Comparison of ENCODE assay signal across 29 cellular contexts in the genomic region with DNA sequence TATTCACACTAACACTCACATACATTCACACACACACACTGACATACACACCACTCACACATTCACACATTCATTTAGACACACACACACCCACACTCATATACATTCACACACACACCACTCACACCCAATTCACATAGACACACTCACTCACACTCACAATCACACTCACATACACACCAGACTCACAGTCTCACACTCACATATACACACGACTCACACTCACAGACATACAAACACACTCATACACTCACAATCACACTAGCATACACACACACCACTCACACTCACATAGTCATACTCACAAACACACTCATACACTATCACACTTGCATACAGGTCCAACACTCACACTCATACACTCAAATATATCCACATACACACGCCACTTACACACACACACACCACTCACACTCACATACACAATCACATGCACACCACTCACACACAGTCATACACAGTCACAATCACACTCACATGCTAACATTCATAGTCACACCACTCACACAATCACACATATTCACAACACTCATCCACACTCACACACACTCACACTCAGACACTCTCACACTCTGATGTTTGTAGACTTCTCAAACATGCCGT.
"Had no signal": no experiment of that assay in that cellular context is flagged by ENCODE, and none has a peak within 500 bp of the region (broad histone marks: within the 10 kb centered on the region; RNA-seq: fewer than 3 reads in every experiment).

No MANE protein-coding gene starts in this region.

- H3K27ac Mint-ChIP-seq: activated CD4-positive, alpha-beta memory T cell treated with anti-CD3 and anti-CD28 coated beads for 36 hours; activated CD4-positive, alpha-beta T cell treated with anti-CD3 and anti-CD28 coated beads for 36 hours; activated CD4-positive, alpha-beta T cell treated with anti-CD3 and anti-CD28 coated beads, Interleukin-2, amount 10 ng/mL, durations not matched to agents 24 days and 14 days; activated naive CD4-positive, alpha-beta T cell treated with anti-CD3 and anti-CD28 coated beads, Interleukin-2, amount 10 ng/mL, durations not matched to agents 7 days and 5 days; activated naive CD4-positive, alpha-beta T cell treated with anti-CD3 and anti-CD28 coated beads, Interleukin-2, amount 50 U/mL, for 72 hours; activated naive CD8-positive, alpha-beta T cell treated with anti-CD3 and anti-CD28 coated beads, Interleukin-2, amount 10 ng/mL, durations not matched to agents 7 days and 5 days; activated T-cell treated with anti-CD3 and anti-CD28 coated beads, Interleukin-2, amount 50 U/mL, for 24 hours; activated T-cell treated with anti-CD3 and anti-CD28 coated beads, Interleukin-2, amount 50 U/mL, for 72 hours; brain; dendritic cell treated with granulocyte-macrophage colony-stimulating factor and Interleukin-4, amounts not matched to agents 40 ng/mL and 50 ng/mL, for 4 days; endodermal cell had no signal

- H3K9me3 Mint-ChIP-seq: activated CD4-positive, alpha-beta memory T cell treated with anti-CD3 and anti-CD28 coated beads for 36 hours; activated CD4-positive, alpha-beta T cell treated with anti-CD3 and anti-CD28 coated beads, Interleukin-2, amount 10 ng/mL, durations not matched to agents 24 days and 14 days; activated naive CD4-positive, alpha-beta T cell treated with anti-CD3 and anti-CD28 coated beads, Interleukin-2, amount 10 ng/mL, durations not matched to agents 7 days and 5 days; activated naive CD4-positive, alpha-beta T cell treated with anti-CD3 and anti-CD28 coated beads, Interleukin-2, amount 50 U/mL, for 72 hours; activated naive CD8-positive, alpha-beta T cell treated with anti-CD3 and anti-CD28 coated beads, Interleukin-2, amount 10 ng/mL, durations not matched to agents 7 days and 5 days; activated T-cell treated with anti-CD3 and anti-CD28 coated beads, Interleukin-2, amount 50 U/mL, for 24 hours; activated T-cell treated with anti-CD3 and anti-CD28 coated beads, Interleukin-2, amount 50 U/mL, for 72 hours; central memory CD8-positive, alpha-beta T cell; dendritic cell treated with granulocyte-macrophage colony-stimulating factor and Interleukin-4, amounts not matched to agents 40 ng/mL and 50 ng/mL, for 4 days; endodermal cell had no signal

- H3K27ac ChIP-seq: ascending aorta, breast epithelium, coronary artery, dorsolateral prefrontal cortex, foreskin keratinocyte, gastrocnemius medialis, heart left ventricle had no signal

- DNase-seq: activated CD4-positive, alpha-beta memory T cell treated with anti-CD3 and anti-CD28 coated beads for 36 hours; activated CD4-positive, alpha-beta T cell treated with anti-CD3 and anti-CD28 coated beads for 36 hours; activated CD4-positive, alpha-beta T cell treated with anti-CD3 and anti-CD28 coated beads, Interleukin-2, amount 10 ng/mL, durations not matched to agents 24 days and 14 days; activated CD4-positive, CD25-positive, alpha-beta regulatory T cell; activated CD4-positive, CD25-positive, alpha-beta regulatory T cell treated with anti-CD3 and anti-CD28 coated beads, Interleukin-2, amount 50 U/mL, for 72 hours; activated CD8-positive, alpha-beta memory T cell treated with anti-CD3 and anti-CD28 coated beads, Interleukin-2, amount 50 U/mL, for 48 hours; activated gamma-delta T cell; activated naive CD4-positive, alpha-beta T cell; activated naive CD4-positive, alpha-beta T cell treated with anti-CD3 and anti-CD28 coated beads, Interleukin-2, amount 10 ng/mL, durations not matched to agents 7 days and 5 days; activated naive CD8-positive, alpha-beta T cell treated with anti-CD3 and anti-CD28 coated beads, Interleukin-2, amount 10 ng/mL, durations not matched to agents 7 days and 5 days; activated T-cell treated with anti-CD3 and anti-CD28 coated beads for 4 hours; activated T-cell treated with anti-CD3 and anti-CD28 coated beads, Interleukin-2, amount 50 U/mL, for 24 hours; activated T-cell treated with anti-CD3 and anti-CD28 coated beads, Interleukin-2, amount 50 U/mL, for 72 hours; dorsolateral prefrontal cortex; effector memory CD4-positive, alpha-beta T cell; endodermal cell; foreskin keratinocyte; gastrocnemius medialis; glutamatergic neuron; heart left ventricle; T-helper 2 cell had no signal

- H3K27me3 Mint-ChIP-seq: activated CD4-positive, alpha-beta memory T cell treated with anti-CD3 and anti-CD28 coated beads for 36 hours; activated CD4-positive, alpha-beta T cell treated with anti-CD3 and anti-CD28 coated beads for 36 hours; activated naive CD4-positive, alpha-beta T cell treated with anti-CD3 and anti-CD28 coated beads, Interleukin-2, amount 10 ng/mL, durations not matched to agents 7 days and 5 days; activated T-cell treated with anti-CD3 and anti-CD28 coated beads, Interleukin-2, amount 50 U/mL, for 24 hours; central memory CD8-positive, alpha-beta T cell; dendritic cell treated with granulocyte-macrophage colony-stimulating factor and Interleukin-4, amounts not matched to agents 40 ng/mL and 50 ng/mL, for 4 days had no signal

- H3K27me3 ChIP-seq: ascending aorta, breast epithelium, gastrocnemius medialis had no signal

- H3K4me1 ChIP-seq: ascending aorta, breast epithelium, foreskin keratinocyte, gastrocnemius medialis had no signal

- H3K9me3 ChIP-seq: ascending aorta, breast epithelium, gastrocnemius medialis, heart left ventricle had no signal

- H3K4me3 Mint-ChIP-seq: activated CD4-positive, alpha-beta memory T cell treated with anti-CD3 and anti-CD28 coated beads for 36 hours; activated CD4-positive, alpha-beta T cell treated with anti-CD3 and anti-CD28 coated beads for 36 hours; activated CD4-positive, alpha-beta T cell treated with anti-CD3 and anti-CD28 coated beads, Interleukin-2, amount 10 ng/mL, durations not matched to agents 24 days and 14 days; activated naive CD4-positive, alpha-beta T cell treated with anti-CD3 and anti-CD28 coated beads, Interleukin-2, amount 10 ng/mL, durations not matched to agents 7 days and 5 days; activated naive CD8-positive, alpha-beta T cell treated with anti-CD3 and anti-CD28 coated beads, Interleukin-2, amount 10 ng/mL, durations not matched to agents 7 days and 5 days; activated T-cell treated with anti-CD3 and anti-CD28 coated beads, Interleukin-2, amount 50 U/mL, for 24 hours; activated T-cell treated with anti-CD3 and anti-CD28 coated beads, Interleukin-2, amount 50 U/mL, for 72 hours; brain; central memory CD8-positive, alpha-beta T cell; dendritic cell treated with granulocyte-macrophage colony-stimulating factor and Interleukin-4, amounts not matched to agents 40 ng/mL and 50 ng/mL, for 4 days; endodermal cell had no signal

- H3K4me1 Mint-ChIP-seq: activated CD4-positive, alpha-beta T cell treated with anti-CD3 and anti-CD28 coated beads for 36 hours; activated CD4-positive, alpha-beta T cell treated with anti-CD3 and anti-CD28 coated beads, Interleukin-2, amount 10 ng/mL, durations not matched to agents 24 days and 14 days; activated naive CD4-positive, alpha-beta T cell treated with anti-CD3 and anti-CD28 coated beads, Interleukin-2, amount 10 ng/mL, durations not matched to agents 7 days and 5 days; activated naive CD8-positive, alpha-beta T cell treated with anti-CD3 and anti-CD28 coated beads, Interleukin-2, amount 10 ng/mL, durations not matched to agents 7 days and 5 days; brain; central memory CD8-positive, alpha-beta T cell; endodermal cell had no signal

- H3K4me3 ChIP-seq: ascending aorta, breast epithelium, coronary artery, dorsolateral prefrontal cortex, gastrocnemius medialis, heart left ventricle had no signal

- H3K36me3 ChIP-seq: ascending aorta, breast epithelium, gastrocnemius medialis, heart left ventricle had no signal

- ATAC-seq: activated CD4-positive, alpha-beta T cell treated with anti-CD3 and anti-CD28 coated beads for 36 hours; activated naive CD4-positive, alpha-beta T cell treated with anti-CD3 and anti-CD28 coated beads, Interleukin-2, amount 50 U/mL, for 72 hours; activated T-cell treated with anti-CD3 and anti-CD28 coated beads, Interleukin-2, amount 50 U/mL, for 72 hours; esophagus mucosa; foreskin keratinocyte; gastrocnemius medialis; heart left ventricle had no signal
